ENCODE assay signal across 8 cellular contexts in genomic region chr19:47746129-47746528, GRCh38. TPM values are rescaled to one million over a fixed set of nuclear protein-coding genes. Genes with fewer than 3 reads are reported as not detected.
DNase-seq lines count a peak whose midpoint lies in the region; TF ChIP-seq lines count a peak whose summit lies in the region.
"Not testable (repeated sequence)": the region's sequence is repeated elsewhere in the genome, so short reads cannot be mapped to it uniquely, and the experiment has no call there.
"Had no signal": no experiment of that assay in that cellular context is flagged by ENCODE, and none has a peak within 500 bp of the region (broad histone marks: within the 10 kb centered on the region; RNA-seq: fewer than 3 reads in every experiment).

No MANE protein-coding gene starts in this region.

- H3K9me3 ChIP-seq in AG04450 (ENCODE audit: control insufficient read depth, insufficient read depth, low read length); iPS-20b (ENCODE audit: insufficient read depth, low read depth, low read length): not testable (repeated sequence)

- H3K4me3 ChIP-seq in AG04450 (ENCODE audit: low read depth, low read length) = peak overlapping the region; percentile 75
- peak overlapping the region; percentile 88 for H3K4me3 ChIP-seq in iPS-20b (ENCODE audit: low read length)

- not testable (repeated sequence) for TF ChIP-seq CTCF in AG04450 (IDR thresholded peaks at IDR 0.05; ENCODE audit: low read depth, low read length); progenitor cell of endocrine pancreas (IDR thresholded peaks at IDR 0.05; ENCODE audit: unreplicated experiment)

- not testable (repeated sequence) for H3K27me3 Mint-ChIP-seq in IgD-negative memory B cell; activated CD4-positive, alpha-beta memory T cell treated with anti-CD3 and anti-CD28 coated beads, Interleukin-2, amount 10 ng/mL, durations not matched to agents 7 days and 5 days; dendritic cell treated with granulocyte-macrophage colony-stimulating factor and Interleukin-4, amounts not matched to agents 40 ng/mL and 50 ng/mL, for 4 days
- H3K27me3 Mint-ChIP-seq in progenitor cell of endocrine pancreas = peaks cover 17% of the 10 kb centered on the region

- intact Hi-C loops in dendritic cell treated with granulocyte-macrophage colony-stimulating factor and Interleukin-4, amounts not matched to agents 40 ng/mL and 50 ng/mL, for 4 days (cut with micrococcal nuclease) = not testable (repeated sequence)

- not testable (repeated sequence) for H3K4me1 ChIP-seq in iPS-20b (ENCODE audit: insufficient read depth, low read length)

- peak overlapping the region; percentile 11 for H3K27ac ChIP-seq in AG04450 (ENCODE audit: low read depth, low read length)
- H3K27ac ChIP-seq in iPS-20b (ENCODE audit: low read length) = not testable (repeated sequence)

- DNase-seq in AG04450 (ENCODE audit: low read depth, low spot score); activated CD4-positive, alpha-beta memory T cell treated with anti-CD3 and anti-CD28 coated beads, Interleukin-2, amount 10 ng/mL, durations not matched to agents 7 days and 5 days; progenitor cell of endocrine pancreas (ENCODE audit: low spot score, unreplicated experiment): not testable (repeated sequence)

- H3K27me3 ChIP-seq in AG04450 (ENCODE audit: control insufficient read depth, insufficient read depth, low read length); iPS-20b (ENCODE audit: insufficient read depth, low read length): not testable (repeated sequence)

- H3K27ac Mint-ChIP-seq in IgD-negative memory B cell (peak overlapping the region in 2 of 3 donors; percentile 98 to 99), progenitor cell of endocrine pancreas (peak overlapping the region; percentile 99)
- peak overlapping the region; percentile 94 for H3K27ac Mint-ChIP-seq in activated CD4-positive, alpha-beta memory T cell treated with anti-CD3 and anti-CD28 coated beads, Interleukin-2, amount 10 ng/mL, durations not matched to agents 7 days and 5 days
- H3K27ac Mint-ChIP-seq in dendritic cell treated with granulocyte-macrophage colony-stimulating factor and Interleukin-4, amounts not matched to agents 40 ng/mL and 50 ng/mL, for 4 days = not testable (repeated sequence)

- CTCF ChIA-PET in AG04450 (lab: Charles Lee) = interaction anchor here (1.2 to 3.6 kb wide), 2 partner anchors 34 to 39 kb away, joined by 7 to 43 read pairs; partner anchors contain the start of gene EHD2
- CTCF ChIA-PET in activated CD4-positive, alpha-beta memory T cell treated with anti-CD3 and anti-CD28 coated beads, Interleukin-2, amount 10 ng/mL, durations not matched to agents 7 days and 5 days (lab: Charles Lee) = interaction anchor here (0.8 to 3.6 kb wide), 4 partner anchors 21 to 262 kb away, joined by 3 to 28 read pairs (median 8); partner anchors contain the start of genes EHD2 and KPTN

- POLR2A ChIA-PET in AG04450 (lab: Yijun Ruan, JAX) = interaction anchor here (1.0 to 4.8 kb wide), 2 partner anchors 10 to 32 kb away, joined by 4 to 87 read pairs; partner anchors contain the start of gene EHD2
- POLR2A ChIA-PET in activated CD4-positive, alpha-beta memory T cell treated with anti-CD3 and anti-CD28 coated beads, Interleukin-2, amount 10 ng/mL, durations not matched to agents 7 days and 5 days (lab: Charles Lee) = interaction anchor here (1.4 to 1.7 kb wide), 3 partner anchors 10 to 33 kb away, joined by 3 to 6 read pairs (median 5); partner anchors contain the start of gene EHD2

- peaks cover 44% of the 10 kb centered on the region for H3K36me3 ChIP-seq in iPS-20b (ENCODE audit: insufficient read depth, low read depth, low read length)

- not testable (repeated sequence) for H3K36me3 Mint-ChIP-seq in IgD-negative memory B cell; progenitor cell of endocrine pancreas (ENCODE audit: insufficient read depth)
- peaks cover 27% of the 10 kb centered on the region for H3K36me3 Mint-ChIP-seq in activated CD4-positive, alpha-beta memory T cell treated with anti-CD3 and anti-CD28 coated beads, Interleukin-2, amount 10 ng/mL, durations not matched to agents 7 days and 5 days (ENCODE audit: low read depth)
- peaks cover 53% of the 10 kb centered on the region for H3K36me3 Mint-ChIP-seq in dendritic cell treated with granulocyte-macrophage colony-stimulating factor and Interleukin-4, amounts not matched to agents 40 ng/mL and 50 ng/mL, for 4 days (ENCODE audit: low read depth)

- peak overlapping the region; percentile 96 for H3K9ac ChIP-seq in iPS-20b (ENCODE audit: low read depth, low read length)

- H3K9me3 Mint-ChIP-seq in IgD-negative memory B cell; activated CD4-positive, alpha-beta memory T cell treated with anti-CD3 and anti-CD28 coated beads, Interleukin-2, amount 10 ng/mL, durations not matched to agents 7 days and 5 days; dendritic cell treated with granulocyte-macrophage colony-stimulating factor and Interleukin-4, amounts not matched to agents 40 ng/mL and 50 ng/mL, for 4 days; progenitor cell of endocrine pancreas (ENCODE audit: low read depth): not testable (repeated sequence)

- H3K4me3 Mint-ChIP-seq in IgD-negative memory B cell = peak overlapping the region; percentile 96 to 99 (median 99)
- peak overlapping the region; percentile 84 for H3K4me3 Mint-ChIP-seq in activated CD4-positive, alpha-beta memory T cell treated with anti-CD3 and anti-CD28 coated beads, Interleukin-2, amount 10 ng/mL, durations not matched to agents 7 days and 5 days
- peak overlapping the region; percentile 97 for H3K4me3 Mint-ChIP-seq in dendritic cell treated with granulocyte-macrophage colony-stimulating factor and Interleukin-4, amounts not matched to agents 40 ng/mL and 50 ng/mL, for 4 days
- peak overlapping the region; percentile 100 for H3K4me3 Mint-ChIP-seq in progenitor cell of endocrine pancreas (ENCODE audit: low read depth)

- H3K4me1 Mint-ChIP-seq in IgD-negative memory B cell = peaks cover 11 to 25% (median 19%) of the 10 kb centered on the region in 3 donors
- H3K4me1 Mint-ChIP-seq in activated CD4-positive, alpha-beta memory T cell treated with anti-CD3 and anti-CD28 coated beads, Interleukin-2, amount 10 ng/mL, durations not matched to agents 7 days and 5 days = peaks cover 55% of the 10 kb centered on the region
- H3K4me1 Mint-ChIP-seq in dendritic cell treated with granulocyte-macrophage colony-stimulating factor and Interleukin-4, amounts not matched to agents 40 ng/mL and 50 ng/mL, for 4 days (ENCODE audit: low read depth) = peaks cover 39% of the 10 kb centered on the region
- not testable (repeated sequence) for H3K4me1 Mint-ChIP-seq in progenitor cell of endocrine pancreas (ENCODE audit: low read depth)

RNA-seq across cellular contexts. Expression of gene NOP53, which starts 0.8 kb away (rescaled TPM):
- polyA plus RNA-seq in AG04450 (2011; rRNA removed) = 114 and 123 TPM in 2 replicates
- 45.4 and 46.5 TPM in 2 replicates for polyA minus RNA-seq in AG04450 (2011; rRNA and poly(A)+ RNA removed)
- 304 TPM for polyA plus RNA-seq in IgD-negative memory B cell
- 100 to 1,000 TPM; 257 to 271 TPM for total RNA-seq in activated CD4-positive, alpha-beta memory T cell treated with anti-CD3 and anti-CD28 coated beads, Interleukin-2, amount 10 ng/mL, durations not matched to agents 7 days and 5 days
- 301 and 312 TPM in 2 replicates for total RNA-seq in progenitor cell of endocrine pancreas

RNA-seq across cellular contexts. Expression of gene SELENOW, which starts 32.4 kb away (rescaled TPM):
- polyA plus RNA-seq in AG04450 (2011; rRNA removed) (177 and 221 TPM in 2 replicates), IgD-negative memory B cell (210 TPM)
- polyA minus RNA-seq in AG04450 (2011; rRNA and poly(A)+ RNA removed) = 41.9 and 49.2 TPM in 2 replicates
- total RNA-seq in activated CD4-positive, alpha-beta memory T cell treated with anti-CD3 and anti-CD28 coated beads, Interleukin-2, amount 10 ng/mL, durations not matched to agents 7 days and 5 days = 100 to 1,000 TPM; 110 to 120 TPM
- 342 and 392 TPM in 2 replicates for total RNA-seq in progenitor cell of endocrine pancreas

RNA-seq across cellular contexts. Expression of gene EHD2, which starts 32.9 kb away (rescaled TPM):
- polyA plus RNA-seq in AG04450 (2011; rRNA removed) (84.0 and 126 TPM in 2 replicates), IgD-negative memory B cell (not detected)
- 80.7 and 92.5 TPM in 2 replicates for polyA minus RNA-seq in AG04450 (2011; rRNA and poly(A)+ RNA removed)
- total RNA-seq in activated CD4-positive, alpha-beta memory T cell treated with anti-CD3 and anti-CD28 coated beads, Interleukin-2, amount 10 ng/mL, durations not matched to agents 7 days and 5 days = not detected
- total RNA-seq in progenitor cell of endocrine pancreas = 0.41 and 0.64 TPM in 2 replicates

RNA-seq across cellular contexts. Expression of gene TPRX1, which starts 58.2 kb away (rescaled TPM):
- polyA plus RNA-seq in AG04450 (2011; rRNA removed) (not detected in 2 replicates), IgD-negative memory B cell (not detected)
- polyA minus RNA-seq in AG04450 (2011; rRNA and poly(A)+ RNA removed) = not detected in 2 replicates
- total RNA-seq in activated CD4-positive, alpha-beta memory T cell treated with anti-CD3 and anti-CD28 coated beads, Interleukin-2, amount 10 ng/mL, durations not matched to agents 7 days and 5 days = not detected
- not detected in 2 replicates for total RNA-seq in progenitor cell of endocrine pancreas
- total RNA-seq: left ventricle myocardium superior; T-helper 1 cell treated with Interleukin-12 subunit alpha and Interleukin-12 subunit beta and Interleukin-4 antibody, amounts not matched to agents 30 ng/mL and 1 ng/mL, for 36 hours had no signal
